Comparison of ENCODE assay signal across 2 cellular contexts in genomic region chr12:107242189-107242588, GRCh38.
TF ChIP-seq lines count a peak whose summit lies in the region.

No MANE protein-coding gene starts in this region.

TF ChIP-seq in IMR-90, 13 proteins besides CTCF, POLR2A, EP300 and RAD21:
- TF ChIP-seq RCOR1 (IDR thresholded peaks at IDR 0.05; ENCODE audit: insufficient replicate concordance, low read length): no peak
- TF ChIP-seq MAZ (IDR thresholded peaks at IDR 0.05; ENCODE audit: borderline replicate concordance, low read depth, low read length): no peak
- TF ChIP-seq NFE2L2 (IDR thresholded peaks at IDR 0.05; ENCODE audit: low read depth, low read length): no peak
- no peak for TF ChIP-seq RFX5 (IDR thresholded peaks at IDR 0.05; ENCODE audit: low read depth, low read length)
- TF ChIP-seq USF2 (IDR thresholded peaks at IDR 0.05; ENCODE audit: low read depth, low read length): no peak
- no peak for TF ChIP-seq CHD1 (IDR thresholded peaks at IDR 0.05; ENCODE audit: low read depth, low read length)
- no peak for TF ChIP-seq FOS (IDR thresholded peaks at IDR 0.05; ENCODE audit: low read depth, low read length)
- TF ChIP-seq BHLHE40 (IDR thresholded peaks at IDR 0.05; ENCODE audit: low read depth, low read length): no peak
- no peak for TF ChIP-seq ELK1 (IDR thresholded peaks at IDR 0.05; ENCODE audit: borderline replicate concordance, low read depth, low read length)
- TF ChIP-seq MXI1 (IDR thresholded peaks at IDR 0.05; ENCODE audit: borderline replicate concordance, low read depth, low read length): no peak

TF ChIP-seq in H1, 55 proteins besides CTCF, POLR2A, EP300 and RAD21:
- TF ChIP-seq TBP (IDR thresholded peaks at IDR 0.05; ENCODE audit: low read depth, low read length): no peak
- no peak for TF ChIP-seq BRCA1 (IDR thresholded peaks at IDR 0.05; ENCODE audit: low read depth, low read length)
- no peak for TF ChIP-seq YY1 (IDR thresholded peaks at IDR 0.05; ENCODE audit: low read depth, low read length)
- TF ChIP-seq TAF1 (IDR thresholded peaks at IDR 0.05; ENCODE audit: low read depth, low read length): no peak
- no peak for TF ChIP-seq NRF1 (IDR thresholded peaks at IDR 0.05; ENCODE audit: low read depth, low read length)
- no peak for TF ChIP-seq SRF (IDR thresholded peaks at IDR 0.05; ENCODE audit: low read depth, low read length)
- no peak for TF ChIP-seq CHD1 (IDR thresholded peaks at IDR 0.05; ENCODE audit: low read depth, low read length)
- TF ChIP-seq CBX8 (IDR thresholded peaks at IDR 0.05; ENCODE audit: borderline replicate concordance, low read depth, low read length): no peak
- no peak for TF ChIP-seq ATF2 (IDR thresholded peaks at IDR 0.05; ENCODE audit: low read length)
- no peak for TF ChIP-seq KDM5A (IDR thresholded peaks at IDR 0.05; ENCODE audit: low read length)
- no peak for TF ChIP-seq HDAC2 (IDR thresholded peaks at IDR 0.05; ENCODE audit: borderline replicate concordance in 1 of 2, low read depth in 2 of 2, low read length in 2 of 2)
- TF ChIP-seq CREB1 (IDR thresholded peaks at IDR 0.05): no peak
- no peak for TF ChIP-seq KDM4A (IDR thresholded peaks at IDR 0.05; ENCODE audit: low read depth, low read length, severe bottlenecking)
- no peak for TF ChIP-seq EGR1 (IDR thresholded peaks at IDR 0.05; ENCODE audit: borderline replicate concordance, low read depth, low read length)
- TF ChIP-seq SIX5 (IDR thresholded peaks at IDR 0.05; ENCODE audit: low read depth, low read length): no peak
- no peak for TF ChIP-seq KDM1A (IDR thresholded peaks at IDR 0.05; ENCODE audit: borderline replicate concordance, low read length)
- no peak for TF ChIP-seq RXRA (IDR thresholded peaks at IDR 0.05; ENCODE audit: insufficient read depth, low read depth, low read length)
- TF ChIP-seq GTF2F1 (IDR thresholded peaks at IDR 0.05; ENCODE audit: borderline replicate concordance, low read depth, low read length): no peak
